In genomic region chr21:42006765-42007164, GRCh38 we compare ENCODE assay signal across 17 cellular contexts. TPM values are rescaled to one million over a fixed set of nuclear protein-coding genes. Genes with fewer than 3 reads are reported as not detected.
DNase-seq lines count a peak whose midpoint lies in the region; ATAC-seq, FAIRE-seq and TF ChIP-seq lines count a peak whose summit lies in the region.
"Had no signal": no experiment of that assay in that cellular context is flagged by ENCODE, and none has a peak within 500 bp of the region (broad histone marks: within the 10 kb centered on the region; RNA-seq: fewer than 3 reads in every experiment).

No MANE protein-coding gene starts in this region.

- no peaks in the 10 kb centered on the region for H3K9me3 ChIP-seq in CD4-positive, alpha-beta T cell (ENCODE audit: control insufficient read depth, low read length)
- no peaks in the 10 kb centered on the region for H3K9me3 ChIP-seq in suprapubic skin
- H3K9me3 ChIP-seq: MG63, Peyer's patch had no signal

- FAIRE-seq in GM19239 (lab: Jason Lieb, UNC): peak; percentile 48
- FAIRE-seq: HTR-8/SVneo had no signal

- no peak for TF ChIP-seq POLR2A in suprapubic skin (IDR thresholded peaks at IDR 0.05)

- no peak overlapping the region for H3K27ac ChIP-seq in CD4-positive, alpha-beta T cell (ENCODE audit: low read depth, low read length)
- H3K27ac ChIP-seq in suprapubic skin: no peak overlapping the region
- H3K27ac ChIP-seq: Peyer's patch had no signal

- H3K4me3 ChIP-seq in fibroblast of mammary gland (ENCODE audit: control insufficient read depth, low read depth, low read length) (no peak overlapping the region), suprapubic skin (no peak overlapping the region)
- H3K4me3 ChIP-seq: MG63, Peyer's patch had no signal

- WGBS in suprapubic skin: 97% methylated on average over 1 of the region's 1 CpG

- peaks cover 43% of the 10 kb centered on the region for H3K36me3 Mint-ChIP-seq in CD4-positive, alpha-beta T cell (ENCODE audit: low read depth)
- peaks cover 6% of the 10 kb centered on the region for H3K36me3 Mint-ChIP-seq in mesothelial cell of epicardium
- H3K36me3 Mint-ChIP-seq in effector memory CD8-positive, alpha-beta T cell (ENCODE audit: insufficient read depth): peaks cover 30% of the 10 kb centered on the region

- CTCF ChIA-PET in CD4-positive, alpha-beta T cell (lab: Charles Lee): interaction anchor here (1.1 to 1.8 kb wide), 4 partner anchors 56 to 110 kb away, joined by 3 to 4 read pairs (median 3); no protein-coding TSS in a partner anchor

- H3K27ac Mint-ChIP-seq in CD4-positive, alpha-beta T cell: peak overlapping the region; percentile 4
- H3K27ac Mint-ChIP-seq in mesothelial cell of epicardium: no peak overlapping the region
- H3K27ac Mint-ChIP-seq in effector memory CD8-positive, alpha-beta T cell: peak overlapping the region in 1 of 2 donors; percentile 2

- no peaks in the 10 kb centered on the region for H3K9me3 Mint-ChIP-seq in CD4-positive, alpha-beta T cell
- no peaks in the 10 kb centered on the region for H3K9me3 Mint-ChIP-seq in mesothelial cell of epicardium
- H3K9me3 Mint-ChIP-seq in effector memory CD8-positive, alpha-beta T cell: no peaks in the 10 kb centered on the region

- no peak for TF ChIP-seq EP300 in suprapubic skin (IDR thresholded peaks at IDR 0.05)

- TF ChIP-seq CTCF in CD4-positive, alpha-beta T cell (IDR thresholded peaks at IDR 0.05): no peak
- TF ChIP-seq CTCF in fibroblast of mammary gland (conservative IDR thresholded peaks at IDR 0.05; ENCODE audit: control insufficient read depth, insufficient read depth, low read depth, low read length): no peak
- TF ChIP-seq CTCF in mesothelial cell of epicardium (IDR thresholded peaks at IDR 0.05; ENCODE audit: unreplicated experiment): no peak
- TF ChIP-seq CTCF in suprapubic skin (IDR thresholded peaks at IDR 0.05): no peak

- peaks cover 3% of the 10 kb centered on the region for H3K36me3 ChIP-seq in suprapubic skin

- H3K4me1 ChIP-seq in suprapubic skin: peaks cover 60% of the 10 kb centered on the region

- ATAC-seq in CD4-positive, alpha-beta T cell (ENCODE audit: poor library complexity): no peak
- no peak for ATAC-seq in effector memory CD8-positive, alpha-beta T cell (replicated peaks)

- POLR2A ChIA-PET in CD4-positive, alpha-beta T cell (lab: Charles Lee): interaction anchor here (2.0 kb wide), 1 partner anchor 101 kb away, joined by 7 read pairs; no protein-coding TSS in a partner anchor

- peaks cover 48% of the 10 kb centered on the region for H3K4me1 Mint-ChIP-seq in CD4-positive, alpha-beta T cell (ENCODE audit: low read depth)
- peaks cover 17% of the 10 kb centered on the region for H3K4me1 Mint-ChIP-seq in mesothelial cell of epicardium
- H3K4me1 Mint-ChIP-seq in effector memory CD8-positive, alpha-beta T cell (ENCODE audit: low read depth in 2 of 2): peaks cover 13 to 37% of the 10 kb centered on the region in 2 donors

- no peaks in the 10 kb centered on the region for H3K27me3 Mint-ChIP-seq in CD4-positive, alpha-beta T cell
- H3K27me3 Mint-ChIP-seq in mesothelial cell of epicardium (ENCODE audit: low read depth): peaks cover 1% of the 10 kb centered on the region
- H3K27me3 Mint-ChIP-seq in effector memory CD8-positive, alpha-beta T cell: no peaks in the 10 kb centered on the region

- H3K4me3 Mint-ChIP-seq in CD4-positive, alpha-beta T cell: peak overlapping the region; percentile 21
- no peak overlapping the region for H3K4me3 Mint-ChIP-seq in mesothelial cell of epicardium
- no peak overlapping the region for H3K4me3 Mint-ChIP-seq in effector memory CD8-positive, alpha-beta T cell

- H3K27me3 ChIP-seq in CD4-positive, alpha-beta T cell (ENCODE audit: control insufficient read depth, insufficient read depth, low read length): no peaks in the 10 kb centered on the region
- no peaks in the 10 kb centered on the region for H3K27me3 ChIP-seq in suprapubic skin
- H3K27me3 ChIP-seq: MG63, Peyer's patch had no signal

- intact Hi-C loops in CD4-positive, alpha-beta T cell (cut with DNase I, micrococcal nuclease): loop anchor here in 1 of 2 experiments (1.0 to 10.0 kb wide), 2 partner anchors 102 to 122 kb away; no protein-coding TSS in a partner anchor

- no peak for DNase-seq in CD4-positive, alpha-beta T cell
- no peak for DNase-seq in GM19239 (ENCODE audit: insufficient read length, low spot score)
- peak; percentile 18 for DNase-seq in OCI-M1 (lab: John Stamatoyannopoulos, UW)
- peak; percentile 34 for DNase-seq in fibroblast of mammary gland (ENCODE audit: low read depth)
- DNase-seq in mesothelial cell of epicardium (ENCODE audit: low spot score in 2 of 2, unreplicated experiment in 2 of 2): no peak
- no peak for DNase-seq in suprapubic skin (ENCODE audit: low spot score in 2 of 2)
- no peak for DNase-seq in effector memory CD8-positive, alpha-beta T cell
- DNase-seq: ACHN; CD4-positive, CD25-positive, alpha-beta regulatory T cell; DND-41; KBM-7; MG63; NCI-H1092 treated with DMSO at 0.1 percent for 48 hours; NCI-H1694 treated with DMSO at 0.1 percent for 48 hours; Peyer's patch; SHP77 had no signal

RNA-seq across cellular contexts. Expression of gene ZBTB21, which starts 3.4 kb away (rescaled TPM):
- 100 to 1,000 TPM; 132 to 139 TPM for total RNA-seq in CD4-positive, alpha-beta T cell
- total RNA-seq in mesothelial cell of epicardium: 15.5 to 17.7 TPM (median 17.4 TPM) in 3 replicates
- 10 to 100 TPM; 24.5 to 39.1 (median 30.5) TPM for total RNA-seq in suprapubic skin

RNA-seq across cellular contexts. Expression of gene C2CD2, which starts 52.9 kb away (rescaled TPM):
- total RNA-seq in CD4-positive, alpha-beta T cell: 1 to 10 TPM; 8.2 to 8.8 TPM
- 29.7 to 31.6 TPM (median 31.1 TPM) in 3 replicates for total RNA-seq in mesothelial cell of epicardium
- 10 to 100 TPM; 35.9 to 43.8 (median 38.9) TPM for total RNA-seq in suprapubic skin

Comparison
In these comparisons a context has a peak if more than half of its experiments do, and no peak if none do; other contexts are left out.
1. DNase-seq: peak in OCI-M1 (single experiment) and fibroblast of mammary gland (single experiment); none in CD4-positive, alpha-beta T cell (0 of 10), GM19239 (single experiment), mesothelial cell of epicardium (0 of 2), suprapubic skin (0 of 2) and effector memory CD8-positive, alpha-beta T cell (0 of 3).